Comparison of ENCODE assay signal across 8 cellular contexts in the genomic region with DNA sequence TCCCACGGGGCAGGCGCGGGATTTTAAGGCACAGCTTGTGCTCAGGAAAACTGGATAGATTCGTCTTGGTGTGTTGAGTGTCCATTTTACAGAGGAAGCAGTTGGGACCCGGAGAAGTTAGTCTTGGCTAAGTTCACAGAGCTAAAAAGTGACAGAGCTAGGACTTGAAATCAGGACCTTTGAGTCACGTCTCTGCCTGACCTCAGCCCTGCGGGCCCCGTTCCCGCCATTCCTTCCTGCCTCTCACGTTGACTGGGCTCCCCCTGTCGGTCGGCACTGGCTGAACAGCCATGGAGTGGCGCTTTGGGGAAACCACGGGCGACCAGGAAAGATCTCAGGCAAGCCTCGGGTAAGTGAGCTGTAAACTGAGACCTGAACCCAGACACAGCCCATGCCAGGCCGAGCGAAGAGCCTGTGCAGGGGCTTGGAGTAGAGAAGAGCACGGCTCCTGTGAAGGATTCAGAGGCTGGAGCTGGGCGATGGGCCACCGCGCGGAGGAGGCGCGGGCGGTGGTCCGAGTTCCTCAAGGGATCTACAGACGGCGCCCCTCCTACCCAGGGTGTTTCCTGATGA. TPM values are rescaled to one million over a fixed set of nuclear protein-coding genes. Genes with fewer than 3 reads are reported as not detected.
DNase-seq lines count a peak whose midpoint lies in the region; ATAC-seq lines count a peak whose summit lies in the region.

No MANE protein-coding gene starts in this region.

- CTCF ChIA-PET in activated CD8-positive, alpha-beta memory T cell treated with anti-CD3 and anti-CD28 coated beads, Interleukin-2, amount 10 ng/mL, durations not matched to agents 7 days and 5 days (lab: Charles Lee) = interaction anchor here (0.6 to 2.5 kb wide), 54 partner anchors 9 to 1433 kb away, joined by 3 to 63 read pairs (median 4); no protein-coding TSS in a partner anchor

- peak overlapping the region; percentile 12 for H3K27ac Mint-ChIP-seq in activated CD8-positive, alpha-beta memory T cell treated with anti-CD3 and anti-CD28 coated beads, Interleukin-2, amount 10 ng/mL, durations not matched to agents 7 days and 5 days

- peak overlapping the region; percentile 60 for H3K4me3 Mint-ChIP-seq in activated CD8-positive, alpha-beta memory T cell treated with anti-CD3 and anti-CD28 coated beads, Interleukin-2, amount 10 ng/mL, durations not matched to agents 7 days and 5 days

- H3K27me3 Mint-ChIP-seq in activated CD8-positive, alpha-beta memory T cell treated with anti-CD3 and anti-CD28 coated beads, Interleukin-2, amount 10 ng/mL, durations not matched to agents 7 days and 5 days = peaks cover 14% of the 10 kb centered on the region

- no peaks in the 10 kb centered on the region for H3K36me3 Mint-ChIP-seq in activated CD8-positive, alpha-beta memory T cell treated with anti-CD3 and anti-CD28 coated beads, Interleukin-2, amount 10 ng/mL, durations not matched to agents 7 days and 5 days

- ATAC-seq in HG02588 (IDR thresholded peaks at IDR 0.05; ENCODE audit: unreplicated experiment) = peak; percentile 59
- ATAC-seq in activated CD8-positive, alpha-beta memory T cell treated with anti-CD3 and anti-CD28 coated beads, Interleukin-2, amount 10 ng/mL, durations not matched to agents 7 days and 5 days = peak; percentile 95

- no peaks in the 10 kb centered on the region for H3K9me3 Mint-ChIP-seq in activated CD8-positive, alpha-beta memory T cell treated with anti-CD3 and anti-CD28 coated beads, Interleukin-2, amount 10 ng/mL, durations not matched to agents 7 days and 5 days (ENCODE audit: low read depth)

- H3K27ac ChIP-seq in epithelial cell of prostate = no peak overlapping the region

- peak overlapping the region; percentile 45; the same call in 1 of the 2 replicates for H3K4me3 ChIP-seq in GM08714 (ENCODE audit: low read length)

- DNase-seq in NCI-H226 = peak; percentile 45
- DNase-seq in activated CD8-positive, alpha-beta memory T cell treated with anti-CD3 and anti-CD28 coated beads, Interleukin-2, amount 10 ng/mL, durations not matched to agents 7 days and 5 days = peak; percentile 92
- DNase-seq in epithelial cell of prostate (ENCODE audit: low read depth, low spot score) = peak; percentile 14
- DNase-seq in mucosa of gallbladder (ENCODE audit: low spot score) = peak; percentile 84
- DNase-seq in stimulated activated CD8-positive, alpha-beta memory T cell treated with anti-CD3 and anti-CD28 coated beads, Interleukin-4, amount 100 ng/mL, for 1 hour (ENCODE audit: low read depth in 2 of 2, low spot score in 1 of 2) = peak; percentile 42 to 57
- DNase-seq in NCI-H1436 treated with DMSO at 0.1 percent for 48 hours (lab: John Stamatoyannopoulos, UW) = no peak

- H3K4me1 Mint-ChIP-seq in activated CD8-positive, alpha-beta memory T cell treated with anti-CD3 and anti-CD28 coated beads, Interleukin-2, amount 10 ng/mL, durations not matched to agents 7 days and 5 days = peaks cover 25% of the 10 kb centered on the region

RNA-seq across cellular contexts. Expression of a gene that starts 54.1 kb away (rescaled TPM):
- 1 to 10 TPM in 1 of 2 experiments, under 1 TPM in 1; 0.96 to 2.0 TPM for total RNA-seq in activated CD8-positive, alpha-beta memory T cell treated with anti-CD3 and anti-CD28 coated beads, Interleukin-2, amount 10 ng/mL, durations not matched to agents 7 days and 5 days
- total RNA-seq in mucosa of gallbladder = 1.8 TPM
